ENCODE assay signal across 1 cellular context in the genomic region with DNA sequence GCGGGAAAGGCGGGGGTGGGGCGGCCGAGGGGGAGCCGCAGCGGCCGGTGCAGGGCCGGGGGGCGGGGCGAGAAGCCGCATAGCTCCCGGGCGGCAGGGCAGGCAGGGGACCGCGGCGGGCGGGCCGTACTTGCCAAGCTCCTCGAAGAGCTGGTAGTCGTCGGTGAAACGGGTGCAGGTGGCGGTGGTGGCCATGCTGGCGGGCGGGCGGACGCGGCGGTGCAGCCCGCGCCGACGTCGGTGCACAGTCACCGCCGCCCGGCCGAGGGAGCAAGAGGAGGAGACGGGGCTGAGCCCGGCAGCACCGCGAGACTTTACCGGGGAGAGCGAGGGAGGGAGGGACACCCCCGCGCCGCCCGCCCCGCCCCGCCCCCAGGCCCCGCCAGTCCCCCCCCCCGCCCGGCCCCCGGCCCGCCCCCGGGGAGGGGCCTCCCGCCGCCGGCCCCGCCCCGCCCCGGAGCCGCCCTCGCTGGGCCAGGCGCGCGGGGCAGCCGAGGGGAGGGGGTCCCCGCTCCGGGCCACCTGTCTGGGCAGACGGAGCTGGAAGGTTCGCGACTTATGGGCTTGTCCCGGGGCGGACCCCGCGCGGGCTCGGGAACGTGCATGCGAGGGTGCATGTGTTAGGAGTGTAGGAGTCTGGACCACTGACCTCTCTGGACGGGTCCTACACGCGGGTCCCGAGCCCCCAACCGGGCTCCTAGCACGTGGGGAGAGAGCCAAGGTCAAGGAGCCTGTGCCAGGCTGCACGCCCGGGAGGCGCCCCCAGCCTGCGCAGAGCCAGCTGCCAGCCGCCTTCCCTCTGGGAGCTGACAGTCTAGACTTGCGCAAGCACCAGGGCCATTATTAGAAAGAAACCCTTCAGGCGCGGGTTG.
TF ChIP-seq lines count a peak whose summit lies in the region.

A gene (minus strand): TSS at position 289 of the 872 bp plus-strand sequence. CDS start 94 bp downstream, at position 195.

TF ChIP-seq in HepG2, 621 proteins besides CTCF, POLR2A, EP300 and RAD21 (continued from another document):
- TF ChIP-seq, protein P1, sequence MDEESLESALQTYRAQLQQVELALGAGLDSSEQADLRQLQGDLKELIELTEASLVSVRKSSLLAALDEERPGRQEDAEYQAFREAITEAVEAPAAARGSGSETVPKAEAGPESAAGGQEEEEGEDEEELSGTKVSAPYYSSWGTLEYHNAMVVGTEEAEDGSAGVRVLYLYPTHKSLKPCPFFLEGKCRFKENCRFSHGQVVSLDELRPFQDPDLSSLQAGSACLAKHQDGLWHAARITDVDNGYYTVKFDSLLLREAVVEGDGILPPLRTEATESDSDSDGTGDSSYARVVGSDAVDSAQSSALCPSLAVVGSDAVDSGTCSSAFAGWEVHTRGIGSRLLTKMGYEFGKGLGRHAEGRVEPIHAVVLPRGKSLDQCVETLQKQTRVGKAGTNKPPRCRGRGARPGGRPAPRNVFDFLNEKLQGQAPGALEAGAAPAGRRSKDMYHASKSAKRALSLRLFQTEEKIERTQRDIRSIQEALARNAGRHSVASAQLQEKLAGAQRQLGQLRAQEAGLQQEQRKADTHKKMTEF (CRISPR knock-in tag; IDR thresholded peaks at IDR 0.05) = peak; percentile 31; the same call in 1 of the 2 replicates
- TF ChIP-seq, protein P2, sequence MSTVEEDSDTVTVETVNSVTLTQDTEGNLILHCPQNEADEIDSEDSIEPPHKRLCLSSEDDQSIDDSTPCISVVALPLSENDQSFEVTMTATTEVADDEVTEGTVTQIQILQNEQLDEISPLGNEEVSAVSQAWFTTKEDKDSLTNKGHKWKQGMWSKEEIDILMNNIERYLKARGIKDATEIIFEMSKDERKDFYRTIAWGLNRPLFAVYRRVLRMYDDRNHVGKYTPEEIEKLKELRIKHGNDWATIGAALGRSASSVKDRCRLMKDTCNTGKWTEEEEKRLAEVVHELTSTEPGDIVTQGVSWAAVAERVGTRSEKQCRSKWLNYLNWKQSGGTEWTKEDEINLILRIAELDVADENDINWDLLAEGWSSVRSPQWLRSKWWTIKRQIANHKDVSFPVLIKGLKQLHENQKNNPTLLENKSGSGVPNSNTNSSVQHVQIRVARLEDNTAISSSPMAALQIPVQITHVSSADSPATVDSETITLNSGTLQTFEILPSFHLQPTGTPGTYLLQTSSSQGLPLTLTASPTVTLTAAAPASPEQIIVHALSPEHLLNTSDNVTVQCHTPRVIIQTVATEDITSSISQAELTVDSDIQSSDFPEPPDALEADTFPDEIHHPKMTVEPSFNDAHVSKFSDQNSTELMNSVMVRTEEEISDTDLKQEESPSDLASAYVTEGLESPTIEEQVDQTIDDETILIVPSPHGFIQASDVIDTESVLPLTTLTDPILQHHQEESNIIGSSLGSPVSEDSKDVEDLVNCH (CRISPR knock-in tag; IDR thresholded peaks at IDR 0.05) = no peak
- TF ChIP-seq, protein P3, sequence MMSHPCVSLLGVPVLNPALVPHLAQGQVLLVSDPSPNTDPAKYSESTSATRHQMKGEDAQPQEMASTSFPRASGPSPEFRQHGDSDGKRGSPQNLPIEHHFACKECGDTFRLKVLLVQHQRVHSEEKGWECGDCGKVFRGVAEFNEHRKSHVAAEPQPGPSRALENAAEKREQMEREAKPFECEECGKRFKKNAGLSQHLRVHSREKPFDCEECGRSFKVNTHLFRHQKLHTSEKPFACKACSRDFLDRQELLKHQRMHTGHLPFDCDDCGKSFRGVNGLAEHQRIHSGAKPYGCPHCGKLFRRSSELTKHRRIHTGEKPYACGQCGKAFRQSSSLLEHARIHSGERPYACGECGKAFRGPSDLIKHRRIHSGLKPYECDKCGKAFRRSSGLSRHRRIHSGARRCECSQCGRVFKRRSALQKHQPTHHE (CRISPR knock-in tag; IDR thresholded peaks at IDR 0.05; ENCODE audit: borderline replicate concordance) = no peak
- TF ChIP-seq ZNF317 (CRISPR knock-in tag; IDR thresholded peaks at IDR 0.05) (no peak), ISL2 (CRISPR knock-in tag; IDR thresholded peaks at IDR 0.05) (no peak), ZKSCAN8 (CRISPR knock-in tag; IDR thresholded peaks at IDR 0.05; ENCODE audit: borderline replicate concordance) (no peak), ZNF225 (CRISPR knock-in tag; IDR thresholded peaks at IDR 0.05) (no peak), ZNF549 (CRISPR knock-in tag; IDR thresholded peaks at IDR 0.05) (no peak), NONO (IDR thresholded peaks at IDR 0.05) (no peak), NONO (CRISPR knock-in tag; conservative IDR thresholded peaks at IDR 0.05) (no peak), ZNF431 (CRISPR knock-in tag; IDR thresholded peaks at IDR 0.05; ENCODE audit: borderline replicate concordance, low read depth) (no peak), ZNF337 (CRISPR knock-in tag; IDR thresholded peaks at IDR 0.05; ENCODE audit: borderline replicate concordance, low read depth) (no peak), PHB2 (IDR thresholded peaks at IDR 0.05; ENCODE audit: partially characterized antibody) (no peak), SNRNP70 (IDR thresholded peaks at IDR 0.05; ENCODE audit: low read depth, low read length) (no peak), RARG (CRISPR knock-in tag; IDR thresholded peaks at IDR 0.05; ENCODE audit: low read depth) (no peak), ZNF850 (CRISPR knock-in tag; conservative IDR thresholded peaks at IDR 0.05) (no peak), RORA (CRISPR knock-in tag; IDR thresholded peaks at IDR 0.05) (no peak), ZFX (CRISPR knock-in tag; IDR thresholded peaks at IDR 0.05; ENCODE audit: low read depth) (peak; percentile 59; the same call in 1 of the 2 replicates), PITX1 (CRISPR knock-in tag; IDR thresholded peaks at IDR 0.05) (no peak), RCOR2 (CRISPR knock-in tag; IDR thresholded peaks at IDR 0.05) (peak; percentile 61; the same call in 1 of the 2 replicates), ZNF766 (CRISPR knock-in tag; IDR thresholded peaks at IDR 0.05; ENCODE audit: borderline replicate concordance) (no peak), SMYD3 (CRISPR knock-in tag; IDR thresholded peaks at IDR 0.05) (no peak)
- TF ChIP-seq, protein P4, sequence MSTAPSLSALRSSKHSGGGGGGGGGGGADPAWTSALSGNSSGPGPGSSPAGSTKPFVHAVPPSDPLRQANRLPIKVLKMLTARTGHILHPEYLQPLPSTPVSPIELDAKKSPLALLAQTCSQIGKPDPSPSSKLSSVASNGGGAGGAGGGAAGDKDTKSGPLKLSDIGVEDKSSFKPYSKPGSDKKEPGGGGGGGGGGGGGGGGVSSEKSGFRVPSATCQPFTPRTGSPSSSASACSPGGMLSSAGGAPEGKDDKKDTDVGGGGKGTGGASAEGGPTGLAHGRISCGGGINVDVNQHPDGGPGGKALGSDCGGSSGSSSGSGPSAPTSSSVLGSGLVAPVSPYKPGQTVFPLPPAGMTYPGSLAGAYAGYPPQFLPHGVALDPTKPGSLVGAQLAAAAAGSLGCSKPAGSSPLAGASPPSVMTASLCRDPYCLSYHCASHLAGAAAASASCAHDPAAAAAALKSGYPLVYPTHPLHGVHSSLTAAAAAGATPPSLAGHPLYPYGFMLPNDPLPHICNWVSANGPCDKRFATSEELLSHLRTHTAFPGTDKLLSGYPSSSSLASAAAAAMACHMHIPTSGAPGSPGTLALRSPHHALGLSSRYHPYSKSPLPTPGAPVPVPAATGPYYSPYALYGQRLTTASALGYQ (CRISPR knock-in tag; IDR thresholded peaks at IDR 0.05) = no peak
- TF ChIP-seq, protein P5, sequence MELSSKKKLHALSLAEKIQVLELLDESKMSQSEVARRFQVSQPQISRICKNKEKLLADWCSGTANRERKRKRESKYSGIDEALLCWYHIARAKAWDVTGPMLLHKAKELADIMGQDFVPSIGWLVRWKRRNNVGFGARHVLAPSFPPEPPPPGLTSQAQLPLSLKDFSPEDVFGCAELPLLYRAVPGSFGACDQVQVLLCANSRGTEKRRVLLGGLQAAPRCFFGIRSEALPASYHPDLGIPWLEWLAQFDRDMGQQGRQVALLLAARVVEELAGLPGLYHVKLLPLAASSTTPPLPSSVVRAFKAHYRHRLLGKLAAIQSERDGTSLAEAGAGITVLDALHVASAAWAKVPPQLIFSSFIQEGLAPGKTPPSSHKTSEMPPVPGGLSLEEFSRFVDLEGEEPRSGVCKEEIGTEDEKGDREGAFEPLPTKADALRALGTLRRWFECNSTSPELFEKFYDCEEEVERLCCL (CRISPR knock-in tag; IDR thresholded peaks at IDR 0.05; ENCODE audit: borderline replicate concordance) = no peak
- TF ChIP-seq, protein P6, sequence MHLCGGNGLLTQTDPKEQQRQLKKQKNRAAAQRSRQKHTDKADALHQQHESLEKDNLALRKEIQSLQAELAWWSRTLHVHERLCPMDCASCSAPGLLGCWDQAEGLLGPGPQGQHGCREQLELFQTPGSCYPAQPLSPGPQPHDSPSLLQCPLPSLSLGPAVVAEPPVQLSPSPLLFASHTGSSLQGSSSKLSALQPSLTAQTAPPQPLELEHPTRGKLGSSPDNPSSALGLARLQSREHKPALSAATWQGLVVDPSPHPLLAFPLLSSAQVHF (CRISPR knock-in tag; IDR thresholded peaks at IDR 0.05) = no peak
- TF ChIP-seq, protein P7, sequence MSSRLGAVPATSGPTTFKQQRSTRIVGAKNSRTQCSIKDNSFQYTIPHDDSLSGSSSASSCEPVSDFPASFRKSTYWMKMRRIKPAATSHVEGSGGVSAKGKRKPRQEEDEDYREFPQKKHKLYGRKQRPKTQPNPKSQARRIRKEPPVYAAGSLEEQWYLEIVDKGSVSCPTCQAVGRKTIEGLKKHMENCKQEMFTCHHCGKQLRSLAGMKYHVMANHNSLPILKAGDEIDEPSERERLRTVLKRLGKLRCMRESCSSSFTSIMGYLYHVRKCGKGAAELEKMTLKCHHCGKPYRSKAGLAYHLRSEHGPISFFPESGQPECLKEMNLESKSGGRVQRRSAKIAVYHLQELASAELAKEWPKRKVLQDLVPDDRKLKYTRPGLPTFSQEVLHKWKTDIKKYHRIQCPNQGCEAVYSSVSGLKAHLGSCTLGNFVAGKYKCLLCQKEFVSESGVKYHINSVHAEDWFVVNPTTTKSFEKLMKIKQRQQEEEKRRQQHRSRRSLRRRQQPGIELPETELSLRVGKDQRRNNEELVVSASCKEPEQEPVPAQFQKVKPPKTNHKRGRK (CRISPR knock-in tag; IDR thresholded peaks at IDR 0.05) = no peak
- TF ChIP-seq, protein P8, sequence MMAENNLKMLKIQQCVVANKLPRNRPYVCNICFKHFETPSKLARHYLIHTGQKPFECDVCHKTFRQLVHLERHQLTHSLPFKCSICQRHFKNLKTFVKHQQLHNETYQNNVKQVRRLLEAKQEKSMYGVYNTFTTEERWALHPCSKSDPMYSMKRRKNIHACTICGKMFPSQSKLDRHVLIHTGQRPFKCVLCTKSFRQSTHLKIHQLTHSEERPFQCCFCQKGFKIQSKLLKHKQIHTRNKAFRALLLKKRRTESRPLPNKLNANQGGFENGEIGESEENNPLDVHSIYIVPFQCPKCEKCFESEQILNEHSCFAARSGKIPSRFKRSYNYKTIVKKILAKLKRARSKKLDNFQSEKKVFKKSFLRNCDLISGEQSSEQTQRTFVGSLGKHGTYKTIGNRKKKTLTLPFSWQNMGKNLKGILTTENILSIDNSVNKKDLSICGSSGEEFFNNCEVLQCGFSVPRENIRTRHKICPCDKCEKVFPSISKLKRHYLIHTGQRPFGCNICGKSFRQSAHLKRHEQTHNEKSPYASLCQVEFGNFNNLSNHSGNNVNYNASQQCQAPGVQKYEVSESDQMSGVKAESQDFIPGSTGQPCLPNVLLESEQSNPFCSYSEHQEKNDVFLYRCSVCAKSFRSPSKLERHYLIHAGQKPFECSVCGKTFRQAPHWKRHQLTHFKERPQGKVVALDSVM (CRISPR knock-in tag; IDR thresholded peaks at IDR 0.05) = no peak
- TF ChIP-seq, protein P9, sequence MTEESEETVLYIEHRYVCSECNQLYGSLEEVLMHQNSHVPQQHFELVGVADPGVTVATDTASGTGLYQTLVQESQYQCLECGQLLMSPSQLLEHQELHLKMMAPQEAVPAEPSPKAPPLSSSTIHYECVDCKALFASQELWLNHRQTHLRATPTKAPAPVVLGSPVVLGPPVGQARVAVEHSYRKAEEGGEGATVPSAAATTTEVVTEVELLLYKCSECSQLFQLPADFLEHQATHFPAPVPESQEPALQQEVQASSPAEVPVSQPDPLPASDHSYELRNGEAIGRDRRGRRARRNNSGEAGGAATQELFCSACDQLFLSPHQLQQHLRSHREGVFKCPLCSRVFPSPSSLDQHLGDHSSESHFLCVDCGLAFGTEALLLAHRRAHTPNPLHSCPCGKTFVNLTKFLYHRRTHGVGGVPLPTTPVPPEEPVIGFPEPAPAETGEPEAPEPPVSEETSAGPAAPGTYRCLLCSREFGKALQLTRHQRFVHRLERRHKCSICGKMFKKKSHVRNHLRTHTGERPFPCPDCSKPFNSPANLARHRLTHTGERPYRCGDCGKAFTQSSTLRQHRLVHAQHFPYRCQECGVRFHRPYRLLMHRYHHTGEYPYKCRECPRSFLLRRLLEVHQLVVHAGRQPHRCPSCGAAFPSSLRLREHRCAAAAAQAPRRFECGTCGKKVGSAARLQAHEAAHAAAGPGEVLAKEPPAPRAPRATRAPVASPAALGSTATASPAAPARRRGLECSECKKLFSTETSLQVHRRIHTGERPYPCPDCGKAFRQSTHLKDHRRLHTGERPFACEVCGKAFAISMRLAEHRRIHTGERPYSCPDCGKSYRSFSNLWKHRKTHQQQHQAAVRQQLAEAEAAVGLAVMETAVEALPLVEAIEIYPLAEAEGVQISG (CRISPR knock-in tag; IDR thresholded peaks at IDR 0.05) = peak; percentile 34; the same call in 1 of the 2 replicates
- TF ChIP-seq, protein P10, sequence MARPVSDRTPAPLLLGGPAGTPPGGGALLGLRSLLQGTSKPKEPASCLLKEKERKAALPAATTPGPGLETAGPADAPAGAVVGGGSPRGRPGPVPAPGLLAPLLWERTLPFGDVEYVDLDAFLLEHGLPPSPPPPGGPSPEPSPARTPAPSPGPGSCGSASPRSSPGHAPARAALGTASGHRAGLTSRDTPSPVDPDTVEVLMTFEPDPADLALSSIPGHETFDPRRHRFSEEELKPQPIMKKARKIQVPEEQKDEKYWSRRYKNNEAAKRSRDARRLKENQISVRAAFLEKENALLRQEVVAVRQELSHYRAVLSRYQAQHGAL (CRISPR knock-in tag; IDR thresholded peaks at IDR 0.05; ENCODE audit: not compliant biosample characterization) = no peak
